Comparison of ENCODE assay signal across 8 cellular contexts in genomic region chr19:1113986-1114483, GRCh38. TPM values are rescaled to one million over a fixed set of nuclear protein-coding genes. Genes with fewer than 3 reads are reported as not detected.
A peak's percentile ranks its signal among the peaks of the same experiment; 100 is the strongest.
DNase-seq lines count a peak whose midpoint lies in the region; ATAC-seq and TF ChIP-seq lines count a peak whose summit lies in the region.

No MANE protein-coding gene starts in this region.

- TF ChIP-seq CTCF in GM23338 (conservative IDR thresholded peaks at IDR 0.05; ENCODE audit: low read depth in 2 of 2) (no peak), chondrocyte (IDR thresholded peaks at IDR 0.05) (no peak)

- DNase-seq in GM23338 (ENCODE audit: low spot score) (no peak), chondrocyte (ENCODE audit: low spot score) (no peak), substantia nigra (lab: John Stamatoyannopoulos, UW) (no peak), MG63 (no peak), DMS53 treated with DMSO at 0.1 percent for 48 hours (lab: John Stamatoyannopoulos, UW; ENCODE audit: unreplicated experiment) (no peak)
- DNase-seq in activated naive CD4-positive, alpha-beta T cell treated with Interleukin-2 at 50 U/mL for 16 hours = no peak

- no peak overlapping the region for H2AFZ ChIP-seq in GM23338

- H3K4me1 ChIP-seq in GM23338 (ENCODE audit: insufficient read depth) = no peaks in the 10 kb centered on the region
- H3K4me1 ChIP-seq in mucosa of rectum (ENCODE audit: control insufficient read depth in 2 of 2, insufficient read depth in 2 of 2, low read length in 2 of 2) = peaks cover 14 to 20% of the 10 kb centered on the region in 2 donors

- H3K4me3 ChIP-seq in GM23338 (no peak overlapping the region), mucosa of rectum (ENCODE audit: low read length in 2 of 2) (no peak overlapping the region), MG63 (no peak overlapping the region)

- H3K27me3 ChIP-seq in GM23338 (ENCODE audit: insufficient read depth) = no peaks in the 10 kb centered on the region
- no peaks in the 10 kb centered on the region for H3K27me3 ChIP-seq in mucosa of rectum (ENCODE audit: control insufficient read depth in 2 of 2, insufficient read depth in 2 of 2, low read length in 2 of 2)
- H3K27me3 ChIP-seq in MG63 = no peaks in the 10 kb centered on the region

- H3K36me3 ChIP-seq in GM23338 (ENCODE audit: insufficient read depth) = no peaks in the 10 kb centered on the region
- peaks cover 27 to 40% of the 10 kb centered on the region in 2 donors for H3K36me3 ChIP-seq in mucosa of rectum (ENCODE audit: control insufficient read depth in 2 of 2, insufficient read depth in 2 of 2, low read length in 2 of 2)
- H3K36me3 ChIP-seq in MG63 = peaks cover 27% of the 10 kb centered on the region

- no peak overlapping the region; the same call in 1 of the 2 replicates for H3K4me2 ChIP-seq in GM23338

- H3K27me3 Mint-ChIP-seq in GM23338 (ENCODE audit: insufficient read depth, low read depth, poor library complexity) (peaks cover 9% of the 10 kb centered on the region), chondrocyte (ENCODE audit: low read depth) (no peaks in the 10 kb centered on the region)

- H3K9me2 ChIP-seq in GM23338 (ENCODE audit: insufficient read depth) = no peaks in the 10 kb centered on the region

- 0 out of 2 replicates have a peak overlapping the region, but pooled peaks have one; percentile 59 for H3K27ac ChIP-seq in GM23338 (ENCODE audit: low read depth)
- H3K27ac ChIP-seq in mucosa of rectum (ENCODE audit: low read depth in 2 of 2, low read length in 2 of 2) = peak overlapping the region; percentile 80 to 83
- H3K27ac ChIP-seq in substantia nigra (ENCODE audit: low read depth, low read length, poor library complexity, severe bottlenecking) = peak overlapping the region; percentile 86

- no peaks in the 10 kb centered on the region for H3K79me2 ChIP-seq in GM23338 (replicated peaks; ENCODE audit: insufficient read depth)

- H3K4me1 Mint-ChIP-seq in GM23338 (peaks cover 2% of the 10 kb centered on the region; the same call in 1 of the 3 replicates), chondrocyte (ENCODE audit: low read depth) (peaks cover 6% of the 10 kb centered on the region)

- H3F3A ChIP-seq in GM23338 (replicated peaks; ENCODE audit: low read depth) = 0 out of 2 replicates have a peak, but pooled peaks cover 3% of the 10 kb centered on the region

- no peaks in the 10 kb centered on the region for H3K9me3 ChIP-seq in mucosa of rectum (ENCODE audit: control insufficient read depth in 2 of 2, low read length in 2 of 2)
- H3K9me3 ChIP-seq in MG63 = no peaks in the 10 kb centered on the region

- H4K20me1 ChIP-seq in GM23338 (replicated peaks; ENCODE audit: insufficient read depth) = no peaks in the 10 kb centered on the region

- no peaks in the 10 kb centered on the region for H3K9me3 Mint-ChIP-seq in GM23338
- no peaks in the 10 kb centered on the region for H3K9me3 Mint-ChIP-seq in chondrocyte (ENCODE audit: low read depth)

- H3K36me3 Mint-ChIP-seq in GM23338 (ENCODE audit: low read depth) (peaks cover 10% of the 10 kb centered on the region; the same call in 2 of the 3 replicates), chondrocyte (ENCODE audit: low read depth) (peaks cover 6% of the 10 kb centered on the region)

- no peak overlapping the region for H3K27ac Mint-ChIP-seq in GM23338
- peak overlapping the region; percentile 59 for H3K27ac Mint-ChIP-seq in chondrocyte (ENCODE audit: unreplicated experiment)

- peak overlapping the region in 1 of 2 donors; percentile 70 for H3K9ac ChIP-seq in mucosa of rectum (ENCODE audit: low read depth in 1 of 2, low read length in 2 of 2)

- H3K4me3 Mint-ChIP-seq in GM23338 (no peak overlapping the region), chondrocyte (ENCODE audit: unreplicated experiment) (no peak overlapping the region)

- ATAC-seq in GM23338 (no peak), GM21381 (IDR thresholded peaks at IDR 0.05; ENCODE audit: unreplicated experiment) (no peak)

TF ChIP-seq in GM23338, 12 proteins besides CTCF, POLR2A, EP300 and RAD21:
- TF ChIP-seq REST (IDR thresholded peaks at IDR 0.05; ENCODE audit: unreplicated experiment) (no peak), CREB1 (CRISPR knock-in tag; IDR thresholded peaks at IDR 0.05; ENCODE audit: low read depth) (no peak), STAT1 (IDR thresholded peaks at IDR 0.05; ENCODE audit: unreplicated experiment) (no peak), EZH2 (IDR thresholded peaks at IDR 0.05; ENCODE audit: low read depth, unreplicated experiment) (no peak), POLR2AphosphoS5 (IDR thresholded peaks at IDR 0.05; ENCODE audit: low read depth) (no peak), JUNB (IDR thresholded peaks at IDR 0.05; ENCODE audit: unreplicated experiment) (no peak), ZNF114 (CRISPR knock-in tag; IDR thresholded peaks at IDR 0.05) (no peak), NANOG (IDR thresholded peaks at IDR 0.05; ENCODE audit: borderline replicate concordance) (no peak), ETS1 (IDR thresholded peaks at IDR 0.05) (no peak)

RNA-seq across cellular contexts. Expression of gene GPX4, which starts 10.2 kb away (rescaled TPM):
- total RNA-seq in GM23338 (2014; rRNA removed; shearing (Covaris generic)) = 284 and 351 TPM in 2 replicates
- polyA plus RNA-seq in GM23338 (2016; fragmentation: Nextera tagmentation; extraction: Ambion mirVana) = 543 and 573 TPM in 2 replicates
- 240 to 246 TPM (median 245 TPM) in 3 replicates for total RNA-seq in chondrocyte
- total RNA-seq in MG63 (2014; rRNA removed; shearing (Covaris generic); ENCODE audit: low replicate concordance) = 293 and 320 TPM in 2 replicates

RNA-seq across cellular contexts. Expression of gene POLR2E, which starts 18.9 kb away (rescaled TPM):
- total RNA-seq in GM23338 (2014; rRNA removed; shearing (Covaris generic)) = 257 and 303 TPM in 2 replicates
- 254 and 286 TPM in 2 replicates for polyA plus RNA-seq in GM23338 (2016; fragmentation: Nextera tagmentation; extraction: Ambion mirVana)
- 110 to 119 TPM (median 113 TPM) in 3 replicates for total RNA-seq in chondrocyte
- 128 and 157 TPM in 2 replicates for total RNA-seq in MG63 (2014; rRNA removed; shearing (Covaris generic); ENCODE audit: low replicate concordance)

RNA-seq across cellular contexts. Expression of gene ARHGAP45, which starts 47.1 kb away (rescaled TPM):
- 56.0 and 71.8 TPM in 2 replicates for total RNA-seq in GM23338 (2014; rRNA removed; shearing (Covaris generic))
- polyA plus RNA-seq in GM23338 (2016; fragmentation: Nextera tagmentation; extraction: Ambion mirVana) = 24.7 and 28.3 TPM in 2 replicates
- total RNA-seq in chondrocyte = 0.57 to 1.6 TPM (median 1.0 TPM) in 3 replicates
- not detected in 2 replicates for total RNA-seq in MG63 (2014; rRNA removed; shearing (Covaris generic); ENCODE audit: low replicate concordance)

Comparison
In these comparisons a context has a peak if more than half of its experiments do, and no peak if none do; other contexts are left out.
1. RNA of gene ARHGAP45, which starts 47.1 kb away (total RNA-seq): 56.0 to 71.8 TPM in GM23338; 0.57 to 1.6 TPM in chondrocyte and not detected in MG63; every median in the first group is over 10 times any median in the second.
2. Peak in every context shown above with its lines, with median percentiles within 50 percentile points of each other: H3K27ac ChIP-seq.